In genomic region chr3:119223511-119223910, GRCh38 we compare ENCODE assay signal across 31 cellular contexts. TPM values are rescaled to one million over a fixed set of nuclear protein-coding genes. Genes with fewer than 3 reads are reported as not detected.
DNase-seq lines count a peak whose midpoint lies in the region; ATAC-seq and TF ChIP-seq lines count a peak whose summit lies in the region.
"Had no signal": no experiment of that assay in that cellular context is flagged by ENCODE, and none has a peak within 500 bp of the region (broad histone marks: within the 10 kb centered on the region; RNA-seq: fewer than 3 reads in every experiment).

No MANE protein-coding gene starts in this region.

- peaks cover 82% of the 10 kb centered on the region for H3K4me1 Mint-ChIP-seq in activated naive CD4-positive, alpha-beta T cell treated with anti-CD3 and anti-CD28 coated beads for 36 hours (ENCODE audit: low read depth)
- peaks cover 51% of the 10 kb centered on the region for H3K4me1 Mint-ChIP-seq in activated naive CD4-positive, alpha-beta T cell treated with anti-CD3 and anti-CD28 coated beads, Interleukin-2, amount 10 ng/mL, durations not matched to agents 7 days and 5 days
- H3K4me1 Mint-ChIP-seq in activated T-cell treated with anti-CD3 and anti-CD28 coated beads, Interleukin-2, amount 50 U/mL, for 4 hours (ENCODE audit: low read depth): peaks cover 48% of the 10 kb centered on the region

- ATAC-seq in activated T-cell treated with anti-CD3 and anti-CD28 coated beads, Interleukin-2, amount 50 U/mL, for 4 hours: no peak
- ATAC-seq: activated T-cell treated with anti-CD3 and anti-CD28 coated beads, Interleukin-2, amount 50 U/mL, for 72 hours; left lobe of liver; stimulated activated naive B cell treated with anti-CD40 and anti-IgM and Interleukin-4, amounts not matched to agents 10 μg/mL and 1 μg/mL and 100 μg/mL, for 72 hours had no signal

- DNase-seq in activated naive CD4-positive, alpha-beta T cell treated with anti-CD3 and anti-CD28 coated beads for 36 hours: no peak
- no peak for DNase-seq in activated naive CD4-positive, alpha-beta T cell treated with anti-CD3 and anti-CD28 coated beads, Interleukin-2, amount 10 ng/mL, durations not matched to agents 7 days and 5 days
- DNase-seq in NB4 (ENCODE audit: low read depth) (peak; percentile 11), brain microvascular endothelial cell (no peak), osteoblast (ENCODE audit: insufficient read length, low spot score, missing footprints) (no peak), Karpas-422 (no peak), NCI-H146 treated with DMSO at 0.1 percent for 48 hours (lab: John Stamatoyannopoulos, UW; ENCODE audit: unreplicated experiment) (no peak)
- DNase-seq in activated T-cell treated with anti-CD3 and anti-CD28 coated beads, Interleukin-2, amount 50 U/mL, for 4 hours: no peak
- DNase-seq: activated CD4-positive, alpha-beta T cell treated with anti-CD3 and anti-CD28 coated beads, Interleukin-2, amount 50 U/mL, for 4 hours; activated naive CD4-positive, alpha-beta T cell treated with anti-CD3 and anti-CD28 coated beads, Interleukin-2, amount 50 U/mL, for 16 hours; activated T-cell treated with anti-CD3 and anti-CD28 coated beads, Interleukin-2, amount 50 U/mL, for 72 hours; CD4-positive, alpha-beta memory T cell; cortex of kidney; effector memory CD4-positive, alpha-beta T cell; erythroblast; H7; KG1; mesenchymal stem cell; NCI-H146; NCI-H2107; small intestine; stimulated activated naive B cell treated with anti-CD40 and anti-IgM and Interleukin-4, amounts not matched to agents 10 μg/mL and 1 μg/mL and 100 μg/mL, for 72 hours had no signal

- no peaks in the 10 kb centered on the region for H3K9me3 Mint-ChIP-seq in activated naive CD4-positive, alpha-beta T cell treated with anti-CD3 and anti-CD28 coated beads for 36 hours
- H3K9me3 Mint-ChIP-seq in activated naive CD4-positive, alpha-beta T cell treated with anti-CD3 and anti-CD28 coated beads, Interleukin-2, amount 10 ng/mL, durations not matched to agents 7 days and 5 days: no peaks in the 10 kb centered on the region
- no peaks in the 10 kb centered on the region for H3K9me3 Mint-ChIP-seq in activated T-cell treated with anti-CD3 and anti-CD28 coated beads, Interleukin-2, amount 50 U/mL, for 4 hours
- H3K9me3 Mint-ChIP-seq: activated T-cell treated with anti-CD3 and anti-CD28 coated beads, Interleukin-2, amount 50 U/mL, for 72 hours; CD4-positive, alpha-beta memory T cell; neural progenitor cell; stimulated activated naive B cell treated with anti-CD40 and anti-IgM and Interleukin-4, amounts not matched to agents 10 μg/mL and 1 μg/mL and 100 μg/mL, for 72 hours; T-helper 1 cell treated with Interleukin-12 subunit alpha and Interleukin-12 subunit beta and Interleukin-4 antibody, amounts not matched to agents 30 μg/mL and 1 μg/mL, for 36 hours had no signal

- intact Hi-C loops in activated naive CD4-positive, alpha-beta T cell treated with anti-CD3 and anti-CD28 coated beads for 36 hours (cut with micrococcal nuclease): loop anchor here (5.0 to 10.0 kb wide), 3 partner anchors 281 to 1521 kb away; partner anchors contain the start of genes GTF2E1 and RABL3

- no peaks in the 10 kb centered on the region for H3K79me2 ChIP-seq in osteoblast (ENCODE audit: insufficient read depth, low read length)
- no peaks in the 10 kb centered on the region for H3K79me2 ChIP-seq in Karpas-422 (ENCODE audit: low read length)

- H3K27me3 ChIP-seq in brain microvascular endothelial cell (replicated peaks) (no peaks in the 10 kb centered on the region), osteoblast (ENCODE audit: insufficient read depth, low read length) (no peaks in the 10 kb centered on the region), Karpas-422 (ENCODE audit: low read length) (no peaks in the 10 kb centered on the region)
- H3K27me3 ChIP-seq: cardiac muscle cell, neural progenitor cell, SJSA1, suprapubic skin had no signal

- H3K36me3 ChIP-seq in brain microvascular endothelial cell (replicated peaks): peaks cover 12% of the 10 kb centered on the region
- H3K36me3 ChIP-seq in osteoblast (ENCODE audit: insufficient read depth, low read length): peaks cover 59% of the 10 kb centered on the region
- H3K36me3 ChIP-seq in Karpas-422 (ENCODE audit: insufficient read depth, low read length): no peaks in the 10 kb centered on the region; the same call in 1 of the 2 replicates

- CTCF ChIA-PET in activated naive CD4-positive, alpha-beta T cell treated with anti-CD3 and anti-CD28 coated beads for 36 hours (lab: Charles Lee): interaction anchor here (1.0 to 1.5 kb wide), 2 partner anchors 10 to 17 kb away, joined by 4 to 5 read pairs; partner anchors contain the start of gene B4GALT4
- CTCF ChIA-PET in activated naive CD4-positive, alpha-beta T cell treated with anti-CD3 and anti-CD28 coated beads, Interleukin-2, amount 10 ng/mL, durations not matched to agents 7 days and 5 days (lab: Charles Lee): interaction anchor here (2.0 to 2.3 kb wide), 2 partner anchors 14 to 18 kb away, joined by 4 to 9 read pairs; partner anchors contain the start of gene B4GALT4

- H2AFZ ChIP-seq in osteoblast (ENCODE audit: low read length) (no peak overlapping the region), Karpas-422 (ENCODE audit: low read length) (no peak overlapping the region)
- H2AFZ ChIP-seq: neural progenitor cell, parathyroid adenoma had no signal

- H3K4me3 ChIP-seq in NB4 (ENCODE audit: low read depth, low read length) (no peak overlapping the region), brain microvascular endothelial cell (ENCODE audit: low read depth, low read length) (no peak overlapping the region), osteoblast (ENCODE audit: insufficient read depth, low read length) (no peak overlapping the region), Karpas-422 (ENCODE audit: low read length) (no peak overlapping the region)
- H3K4me3 ChIP-seq: cardiac muscle cell, neural progenitor cell, SJSA1, suprapubic skin had no signal

- no peak for TF ChIP-seq POLR2A in NB4 (IDR thresholded peaks at IDR 0.05; ENCODE audit: extremely low read depth, insufficient read length)

- H3K4me1 ChIP-seq in osteoblast (ENCODE audit: insufficient read depth, low read length): peaks cover 3% of the 10 kb centered on the region
- H3K4me1 ChIP-seq in Karpas-422 (ENCODE audit: low read length): peaks cover 3% of the 10 kb centered on the region; the same call in 1 of the 2 replicates
- H3K4me1 ChIP-seq: neural progenitor cell, parathyroid adenoma, suprapubic skin had no signal

- peaks cover 63% of the 10 kb centered on the region for H3K36me3 Mint-ChIP-seq in activated naive CD4-positive, alpha-beta T cell treated with anti-CD3 and anti-CD28 coated beads for 36 hours (ENCODE audit: low read depth)
- H3K36me3 Mint-ChIP-seq in activated naive CD4-positive, alpha-beta T cell treated with anti-CD3 and anti-CD28 coated beads, Interleukin-2, amount 10 ng/mL, durations not matched to agents 7 days and 5 days: peaks cover 68% of the 10 kb centered on the region
- H3K36me3 Mint-ChIP-seq in activated T-cell treated with anti-CD3 and anti-CD28 coated beads, Interleukin-2, amount 50 U/mL, for 4 hours (ENCODE audit: insufficient read depth): peaks cover 55% of the 10 kb centered on the region

- no peak overlapping the region for H3K27ac ChIP-seq in brain microvascular endothelial cell
- no peak overlapping the region for H3K27ac ChIP-seq in osteoblast (ENCODE audit: low read depth, low read length)
- no peak overlapping the region for H3K27ac ChIP-seq in Karpas-422 (ENCODE audit: low read length)
- H3K27ac ChIP-seq: cardiac muscle cell, neural progenitor cell, parathyroid adenoma, SJSA1, suprapubic skin had no signal

- H3K27ac Mint-ChIP-seq in activated naive CD4-positive, alpha-beta T cell treated with anti-CD3 and anti-CD28 coated beads for 36 hours: peak overlapping the region; percentile 43
- no peak overlapping the region for H3K27ac Mint-ChIP-seq in activated naive CD4-positive, alpha-beta T cell treated with anti-CD3 and anti-CD28 coated beads, Interleukin-2, amount 10 ng/mL, durations not matched to agents 7 days and 5 days
- H3K27ac Mint-ChIP-seq: activated T-cell treated with anti-CD3 and anti-CD28 coated beads, Interleukin-2, amount 50 U/mL, for 72 hours; stimulated activated naive B cell treated with anti-CD40 and anti-IgM and Interleukin-4, amounts not matched to agents 10 μg/mL and 1 μg/mL and 100 μg/mL, for 72 hours; T-helper 1 cell treated with Interleukin-12 subunit alpha and Interleukin-12 subunit beta and Interleukin-4 antibody, amounts not matched to agents 30 μg/mL and 1 μg/mL, for 36 hours had no signal

- H3K4me2 ChIP-seq in osteoblast (ENCODE audit: insufficient read depth, low read length) (no peak overlapping the region), Karpas-422 (ENCODE audit: low read depth, low read length, poor library complexity, severe bottlenecking) (no peak overlapping the region)
- H3K4me2 ChIP-seq: neural progenitor cell had no signal

- H3K9me3 ChIP-seq in osteoblast (ENCODE audit: low read depth, low read length) (no peaks in the 10 kb centered on the region), Karpas-422 (ENCODE audit: low read length) (no peaks in the 10 kb centered on the region)
- H3K9me3 ChIP-seq: SJSA1, suprapubic skin had no signal

- no peaks in the 10 kb centered on the region for H3K9me2 ChIP-seq in Karpas-422 (replicated peaks; ENCODE audit: insufficient read depth, low read length)

- H3K27me3 Mint-ChIP-seq in activated naive CD4-positive, alpha-beta T cell treated with anti-CD3 and anti-CD28 coated beads for 36 hours (ENCODE audit: low read depth): no peaks in the 10 kb centered on the region
- no peaks in the 10 kb centered on the region for H3K27me3 Mint-ChIP-seq in activated naive CD4-positive, alpha-beta T cell treated with anti-CD3 and anti-CD28 coated beads, Interleukin-2, amount 10 ng/mL, durations not matched to agents 7 days and 5 days
- no peaks in the 10 kb centered on the region for H3K27me3 Mint-ChIP-seq in activated T-cell treated with anti-CD3 and anti-CD28 coated beads, Interleukin-2, amount 50 U/mL, for 4 hours (ENCODE audit: low read depth)
- H3K27me3 Mint-ChIP-seq: CD4-positive, alpha-beta memory T cell; stimulated activated naive B cell treated with anti-CD40 and anti-IgM and Interleukin-4, amounts not matched to agents 10 μg/mL and 1 μg/mL and 100 μg/mL, for 72 hours had no signal

- no peak overlapping the region for H3K4me3 Mint-ChIP-seq in activated naive CD4-positive, alpha-beta T cell treated with anti-CD3 and anti-CD28 coated beads for 36 hours
- no peak overlapping the region for H3K4me3 Mint-ChIP-seq in activated naive CD4-positive, alpha-beta T cell treated with anti-CD3 and anti-CD28 coated beads, Interleukin-2, amount 10 ng/mL, durations not matched to agents 7 days and 5 days
- H3K4me3 Mint-ChIP-seq in activated T-cell treated with anti-CD3 and anti-CD28 coated beads, Interleukin-2, amount 50 U/mL, for 4 hours: no peak overlapping the region
- H3K4me3 Mint-ChIP-seq: activated T-cell treated with anti-CD3 and anti-CD28 coated beads, Interleukin-2, amount 50 U/mL, for 72 hours; neural progenitor cell; stimulated activated naive B cell treated with anti-CD40 and anti-IgM and Interleukin-4, amounts not matched to agents 10 μg/mL and 1 μg/mL and 100 μg/mL, for 72 hours; T-helper 1 cell treated with Interleukin-12 subunit alpha and Interleukin-12 subunit beta and Interleukin-4 antibody, amounts not matched to agents 30 μg/mL and 1 μg/mL, for 36 hours had no signal

- TF ChIP-seq CTCF in NB4 (IDR thresholded peaks at IDR 0.05; ENCODE audit: low read depth, low read length): no peak
- peak; percentile 29 for TF ChIP-seq CTCF in brain microvascular endothelial cell (IDR thresholded peaks at IDR 0.05; ENCODE audit: low read depth, low read length, missing control alignments)
- TF ChIP-seq CTCF in osteoblast (IDR thresholded peaks at IDR 0.05; ENCODE audit: extremely low read depth, low read depth, low read length): peak; percentile 8

- H4K20me1 ChIP-seq in osteoblast (ENCODE audit: insufficient read depth, low read length) (peaks cover 3% of the 10 kb centered on the region), Karpas-422 (ENCODE audit: insufficient read depth, low read depth, low read length) (no peaks in the 10 kb centered on the region)

- in situ Hi-C loops in brain microvascular endothelial cell (cut with HindIII; ENCODE audit: low pct_ligation_motif_present, low sequenced_read_pairs): no loop called here

- H3K9ac ChIP-seq in Karpas-422 (ENCODE audit: low read length): no peak overlapping the region
- H3K9ac ChIP-seq: neural progenitor cell, parathyroid adenoma had no signal

RNA-seq across cellular contexts. Expression of gene B4GALT4, which starts 17.2 kb away (rescaled TPM):
- 10 to 100 TPM; 22.0 to 22.8 TPM for total RNA-seq in activated naive CD4-positive, alpha-beta T cell treated with anti-CD3 and anti-CD28 coated beads for 36 hours
- 22.7 and 28.2 TPM in 2 replicates for total RNA-seq in osteoblast
- 9.8 and 11.7 TPM in 2 replicates for total RNA-seq in Karpas-422 (2014; rRNA removed; shearing (Covaris generic); ENCODE audit: low replicate concordance)
- total RNA-seq in activated T-cell treated with anti-CD3 and anti-CD28 coated beads, Interleukin-2, amount 50 U/mL, for 4 hours: 10 to 100 TPM; 13.9 to 20.3 (median 14.2) TPM

RNA-seq across cellular contexts. Expression of gene UPK1B, which starts 50.1 kb away (rescaled TPM):
- under 1 TPM in 1 of 2 experiments, not detected in 1; 0.21 TPM for total RNA-seq in activated naive CD4-positive, alpha-beta T cell treated with anti-CD3 and anti-CD28 coated beads for 36 hours
- 0.29 and 0.36 TPM in 2 replicates for total RNA-seq in osteoblast
- total RNA-seq in Karpas-422 (2014; rRNA removed; shearing (Covaris generic); ENCODE audit: low replicate concordance): not detected in 2 replicates
- total RNA-seq in activated T-cell treated with anti-CD3 and anti-CD28 coated beads, Interleukin-2, amount 50 U/mL, for 4 hours: not detected
- total RNA-seq: A673; activated T-cell treated with anti-CD3 and anti-CD28 coated beads, Interleukin-2, amount 50 U/mL, for 72 hours; cardiac muscle cell; CD4-positive, alpha-beta memory T cell; left lobe of liver; RPMI7951 had no signal
